ENCODE assay signal across 1 cellular context in genomic region chr2:144582651-144583361, GRCh38.
TF ChIP-seq lines count a peak whose summit lies in the region.

No MANE protein-coding gene starts in this region.

TF ChIP-seq in K562, 482 proteins besides CTCF, POLR2A, EP300 and RAD21 (continued from another document and continues in another):
- TF ChIP-seq RERE (CRISPR knock-in tag; IDR thresholded peaks at IDR 0.05; ENCODE audit: borderline replicate concordance) (no peak), BRF1 (IDR thresholded peaks at IDR 0.05; ENCODE audit: borderline replicate concordance, extremely low read depth, insufficient read length) (no peak), SNRNP70 (optimal IDR thresholded peaks at IDR 0.05; ENCODE audit: low read depth, low read length) (no peak), ESRRB (CRISPR knock-in tag; IDR thresholded peaks at IDR 0.05; ENCODE audit: borderline replicate concordance) (no peak), CREB3 (tag; conservative IDR thresholded peaks at IDR 0.05; ENCODE audit: low read depth) (peak; percentile 46; the same call in 1 of the 2 replicates), ZNF184 (CRISPR knock-in tag; IDR thresholded peaks at IDR 0.05) (no peak), SIX5 (IDR thresholded peaks at IDR 0.05; ENCODE audit: borderline replicate concordance in 1 of 2, insufficient read depth in 1 of 2, low read depth in 1 of 2, low read length in 2 of 2) (no peak), USF2 (CRISPR knock-in tag; IDR thresholded peaks at IDR 0.05) (peak; percentile 77), DNMT1 (IDR thresholded peaks at IDR 0.05) (no peak), ID3 (CRISPR knock-in tag; IDR thresholded peaks at IDR 0.05) (no peak), ID3 (tag; IDR thresholded peaks at IDR 0.05) (peak; percentile 74), NONO (IDR thresholded peaks at IDR 0.05; ENCODE audit: low read depth in 2 of 2, low read length in 1 of 2) (no peak; a peak in 1 of 4 replicates), CREM (IDR thresholded peaks at IDR 0.05; ENCODE audit: low read depth) (peak; percentile 83), CBX1 (IDR thresholded peaks at IDR 0.05; ENCODE audit: low read depth) (peak; percentile 6; the same call in 1 of the 2 replicates), CBX2 (IDR thresholded peaks at IDR 0.05; ENCODE audit: insufficient read depth, low read length, poor library complexity, severe bottlenecking) (no peak), BRF2 (IDR thresholded peaks at IDR 0.05; ENCODE audit: borderline replicate concordance, insufficient read depth, insufficient read length) (no peak), PKNOX1 (IDR thresholded peaks at IDR 0.05) (peak; percentile 91), PHTF2 (CRISPR knock-in tag; IDR thresholded peaks at IDR 0.05) (no peak), ZFP36 (IDR thresholded peaks at IDR 0.05; ENCODE audit: low read depth, low read length, partially characterized antibody) (no peak), HNRNPUL1 (IDR thresholded peaks at IDR 0.05; ENCODE audit: low read length) (no peak), CREB5 (CRISPR knock-in tag; IDR thresholded peaks at IDR 0.05) (0 out of 2 replicates have a peak, but pooled peaks have one; percentile 38), MEF2D (tag; conservative IDR thresholded peaks at IDR 0.05; ENCODE audit: low read depth) (peak; percentile 11), KHSRP (IDR thresholded peaks at IDR 0.05) (peak; percentile 67; the same call in 1 of the 2 replicates), U2AF2 (optimal IDR thresholded peaks at IDR 0.05; ENCODE audit: low read depth, low read length) (no peak), ZNF133 (CRISPR knock-in tag; IDR thresholded peaks at IDR 0.05) (no peak), LARP7 (IDR thresholded peaks at IDR 0.05) (no peak), BCOR (IDR thresholded peaks at IDR 0.05) (peak; percentile 81), PHF20 (IDR thresholded peaks at IDR 0.05; ENCODE audit: partially characterized antibody) (no peak), DIDO1 (tag; IDR thresholded peaks at IDR 0.05; ENCODE audit: low read depth) (no peak; the same call in 1 of the 2 replicates), ZFX (CRISPR knock-in tag; IDR thresholded peaks at IDR 0.05) (peak; percentile 67; the same call in 1 of the 2 replicates), TEAD4 (IDR thresholded peaks at IDR 0.05; ENCODE audit: low read length) (peak; percentile 93), TEAD4 (CRISPR knock-in tag; IDR thresholded peaks at IDR 0.05; ENCODE audit: borderline replicate concordance) (no peak), COPS2 (conservative IDR thresholded peaks at IDR 0.05) (no peak), ZNF77 (CRISPR knock-in tag; IDR thresholded peaks at IDR 0.05) (no peak), HIVEP1 (CRISPR knock-in tag; IDR thresholded peaks at IDR 0.05) (no peak), ZNF143 (CRISPR knock-in tag; IDR thresholded peaks at IDR 0.05) (0 out of 2 replicates have a peak, but pooled peaks have one; percentile 12), SIN3A (IDR thresholded peaks at IDR 0.05; ENCODE audit: borderline replicate concordance in 2 of 2, control insufficient read depth in 1 of 2, low read depth in 2 of 2, low read length in 2 of 2) (peak in 1 of 2 experiments; percentile 59; a peak in 2 of 4 replicates), ZKSCAN1 (IDR thresholded peaks at IDR 0.05; ENCODE audit: low read depth, low read length) (peak; percentile 88), KDM4B (IDR thresholded peaks at IDR 0.05; ENCODE audit: borderline replicate concordance in 2 of 2, low read depth in 1 of 2) (0 out of 4 replicates have a peak, but pooled peaks of 1 of the 2 experiments have one; percentile 48), RB1 (IDR thresholded peaks at IDR 0.05; ENCODE audit: low read depth) (no peak; the same call in 1 of the 2 replicates), CHD4 (IDR thresholded peaks at IDR 0.05; ENCODE audit: insufficient read depth, insufficient replicate concordance, low read depth, low read length, poor library complexity, severe bottlenecking) (no peak), POU5F1 (IDR thresholded peaks at IDR 0.05; ENCODE audit: borderline replicate concordance, low read depth, low read length, partially characterized antibody) (no peak), SAFB (IDR thresholded peaks at IDR 0.05; ENCODE audit: borderline replicate concordance, low read depth, low read length) (no peak), XRCC4 (IDR thresholded peaks at IDR 0.05; ENCODE audit: extremely low read depth, insufficient read depth, insufficient read length) (no peak), ZNF75A (CRISPR knock-in tag; IDR thresholded peaks at IDR 0.05) (no peak), KLF16 (IDR thresholded peaks at IDR 0.05) (peak; percentile 95), MAFK (IDR thresholded peaks at IDR 0.05; ENCODE audit: low read length) (peak; percentile 81), ZNF717 (CRISPR knock-in tag; IDR thresholded peaks at IDR 0.05) (no peak)
- TF ChIP-seq, protein P1, sequence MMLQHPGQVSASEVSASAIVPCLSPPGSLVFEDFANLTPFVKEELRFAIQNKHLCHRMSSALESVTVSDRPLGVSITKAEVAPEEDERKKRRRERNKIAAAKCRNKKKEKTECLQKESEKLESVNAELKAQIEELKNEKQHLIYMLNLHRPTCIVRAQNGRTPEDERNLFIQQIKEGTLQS (IDR thresholded peaks at IDR 0.05), result peak; percentile 74
- TF ChIP-seq, protein P1 (CRISPR knock-in tag; conservative IDR thresholded peaks at IDR 0.05), result peak; percentile 86; the same call in 1 of the 2 replicates
- TF ChIP-seq, protein P2, sequence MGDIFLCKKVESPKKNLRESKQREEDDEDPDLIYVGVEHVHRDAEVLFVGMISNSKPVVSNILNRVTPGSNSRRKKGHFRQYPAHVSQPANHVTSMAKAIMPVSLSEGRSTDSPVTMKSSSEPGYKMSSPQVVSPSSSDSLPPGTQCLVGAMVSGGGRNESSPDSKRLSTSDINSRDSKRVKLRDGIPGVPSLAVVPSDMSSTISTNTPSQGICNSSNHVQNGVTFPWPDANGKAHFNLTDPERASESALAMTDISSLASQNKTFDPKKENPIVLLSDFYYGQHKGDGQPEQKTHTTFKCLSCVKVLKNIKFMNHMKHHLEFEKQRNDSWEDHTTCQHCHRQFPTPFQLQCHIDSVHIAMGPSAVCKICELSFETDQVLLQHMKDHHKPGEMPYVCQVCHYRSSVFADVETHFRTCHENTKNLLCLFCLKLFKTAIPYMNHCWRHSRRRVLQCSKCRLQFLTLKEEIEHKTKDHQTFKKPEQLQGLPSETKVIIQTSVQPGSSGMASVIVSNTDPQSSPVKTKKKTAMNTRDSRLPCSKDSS (IDR thresholded peaks at IDR 0.05; ENCODE audit: low read depth, partially characterized antibody), result no peak
- TF ChIP-seq, protein P3, sequence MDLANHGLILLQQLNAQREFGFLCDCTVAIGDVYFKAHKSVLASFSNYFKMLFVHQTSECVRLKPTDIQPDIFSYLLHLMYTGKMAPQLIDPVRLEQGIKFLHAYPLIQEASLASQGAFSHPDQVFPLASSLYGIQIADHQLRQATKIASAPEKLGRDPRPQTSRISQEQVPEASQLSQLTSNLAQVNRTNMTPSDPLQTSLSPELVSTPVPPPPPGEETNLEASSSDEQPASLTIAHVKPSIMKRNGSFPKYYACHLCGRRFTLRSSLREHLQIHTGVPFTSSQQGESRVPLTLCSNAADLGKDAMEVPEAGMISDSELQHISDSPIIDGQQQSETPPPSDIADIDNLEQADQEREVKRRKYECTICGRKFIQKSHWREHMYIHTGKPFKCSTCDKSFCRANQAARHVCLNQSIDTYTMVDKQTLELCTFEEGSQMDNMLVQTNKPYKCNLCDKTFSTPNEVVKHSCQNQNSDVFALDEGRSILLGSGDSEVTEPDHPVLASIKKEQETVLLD (IDR thresholded peaks at IDR 0.05), result peak; percentile 80
